In the genomic region with DNA sequence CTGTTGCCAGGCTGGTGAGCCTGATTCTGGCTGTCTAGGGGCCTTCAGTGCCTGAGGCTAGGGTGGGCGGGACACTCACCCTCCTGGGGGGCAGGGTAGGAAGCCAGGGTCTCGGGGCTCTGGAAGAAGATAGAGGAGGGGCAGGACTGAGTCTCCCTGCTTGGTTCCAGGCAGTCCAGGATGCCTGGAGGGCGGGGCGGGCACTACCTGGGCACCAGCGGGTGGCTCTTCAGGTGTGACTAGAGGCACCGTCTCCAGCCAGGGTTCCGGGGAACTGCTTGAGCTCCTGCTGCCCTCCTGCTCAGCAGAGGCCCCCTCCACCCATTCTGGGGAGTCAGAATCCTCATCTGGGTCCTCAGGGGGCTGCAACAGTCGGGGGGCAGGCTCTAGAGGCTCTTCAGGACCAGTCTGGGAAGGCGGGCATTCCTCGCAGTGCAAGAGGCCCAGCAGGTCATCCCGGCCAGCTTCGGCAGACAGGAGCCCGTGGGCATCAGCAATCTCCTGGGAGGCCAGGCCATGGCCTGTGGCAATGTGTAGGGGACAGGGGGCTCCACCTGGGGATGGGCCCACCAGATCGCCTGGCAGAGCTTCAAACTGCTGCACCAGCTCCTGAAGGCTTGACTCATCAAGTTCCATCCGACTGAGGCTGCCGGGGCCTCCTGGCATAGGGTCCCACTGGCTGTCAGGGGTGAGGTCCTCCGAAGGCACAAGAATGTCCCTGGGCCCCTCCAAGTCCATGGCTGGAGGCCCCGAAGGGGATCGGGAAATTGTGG, we compare ENCODE assay signal across 18 cellular contexts. TPM values are rescaled to one million over a fixed set of nuclear protein-coding genes. Genes with fewer than 3 reads are reported as not detected.
A peak's percentile ranks its signal among the peaks of the same experiment; 100 is the strongest.
DNase-seq lines count a peak whose midpoint lies in the region; ATAC-seq and TF ChIP-seq lines count a peak whose summit lies in the region.
"Had no signal": no experiment of that assay in that cellular context is flagged by ENCODE, and none has a peak within 500 bp of the region (broad histone marks: within the 10 kb centered on the region; RNA-seq: fewer than 3 reads in every experiment).

No MANE protein-coding gene starts in this region.

- no peaks in the 10 kb centered on the region for H3K4me1 ChIP-seq in foreskin keratinocyte

- no peak for DNase-seq in activated T-cell treated with anti-CD3 and anti-CD28 coated beads, Interleukin-2, amount 50 U/mL, for 24 hours
- DNase-seq in activated T-cell treated with anti-CD3 and anti-CD28 coated beads for 4 hours (no peak), osteocyte (ENCODE audit: extremely low spot score, unreplicated experiment) (no peak), foreskin keratinocyte (no peak), DMS153 (lab: John Stamatoyannopoulos, UW) (no peak), NCI-H128 (lab: John Stamatoyannopoulos, UW; ENCODE audit: unreplicated experiment) (no peak)
- DNase-seq: activated effector memory CD4-positive, alpha-beta T cell treated with anti-CD3 and anti-CD28 coated beads, Interleukin-2, amount 50 U/mL, for 16 hours; caudate nucleus; DMS 273 treated with DMSO at 0.1 percent for 48 hours; foreskin melanocyte; KG1; lower lobe of right lung; NCI-H146; NCI-H446; occipital lobe; PC-9 had no signal

- ATAC-seq in foreskin keratinocyte = no peak
- ATAC-seq: lower lobe of right lung had no signal

- H3K27ac Mint-ChIP-seq in activated T-cell treated with anti-CD3 and anti-CD28 coated beads, Interleukin-2, amount 50 U/mL, for 24 hours = peak overlapping the region; percentile 96
- peak overlapping the region; percentile 63 to 100 (median 98) for H3K27ac Mint-ChIP-seq in IgD-negative memory B cell
- no peak overlapping the region for H3K27ac Mint-ChIP-seq in brain
- H3K27ac Mint-ChIP-seq in osteocyte (ENCODE audit: unreplicated experiment) = no peak overlapping the region

- H3K27me3 ChIP-seq in foreskin keratinocyte = no peaks in the 10 kb centered on the region

- H3K27me3 Mint-ChIP-seq in activated T-cell treated with anti-CD3 and anti-CD28 coated beads, Interleukin-2, amount 50 U/mL, for 24 hours = peaks cover 2% of the 10 kb centered on the region
- H3K27me3 Mint-ChIP-seq in IgD-negative memory B cell (peaks cover 2% of the 10 kb centered on the region), brain (peaks cover 6% of the 10 kb centered on the region), osteocyte (ENCODE audit: unreplicated experiment) (no peaks in the 10 kb centered on the region)

- H3K4me3 Mint-ChIP-seq in activated T-cell treated with anti-CD3 and anti-CD28 coated beads, Interleukin-2, amount 50 U/mL, for 24 hours = peak overlapping the region; percentile 98
- H3K4me3 Mint-ChIP-seq in IgD-negative memory B cell (peak overlapping the region; percentile 38 to 99 (median 98)), brain (peak overlapping the region in 4 of 5 experiments; percentile 95 to 99 (median 98)), osteocyte (ENCODE audit: unreplicated experiment) (peak overlapping the region; percentile 96)

- H3K9me3 Mint-ChIP-seq in activated T-cell treated with anti-CD3 and anti-CD28 coated beads, Interleukin-2, amount 50 U/mL, for 24 hours = no peaks in the 10 kb centered on the region
- H3K9me3 Mint-ChIP-seq in IgD-negative memory B cell = no peaks in the 10 kb centered on the region
- H3K9me3 Mint-ChIP-seq in brain = peaks cover 0 to 6% (median 0%) of the 10 kb centered on the region in 5 experiments
- H3K9me3 Mint-ChIP-seq in osteocyte (ENCODE audit: unreplicated experiment) = no peaks in the 10 kb centered on the region

- no peak overlapping the region for H3K27ac ChIP-seq in foreskin keratinocyte
- H3K27ac ChIP-seq: lower lobe of right lung, PC-9 had no signal

- H3K36me3 Mint-ChIP-seq in activated T-cell treated with anti-CD3 and anti-CD28 coated beads, Interleukin-2, amount 50 U/mL, for 24 hours (ENCODE audit: low read depth) = peaks cover 60% of the 10 kb centered on the region
- H3K36me3 Mint-ChIP-seq in IgD-negative memory B cell (peaks cover 3% of the 10 kb centered on the region), brain (peaks cover 28% of the 10 kb centered on the region), osteocyte (ENCODE audit: unreplicated experiment) (peaks cover 6% of the 10 kb centered on the region)

- TF ChIP-seq CTCF in brain (conservative IDR thresholded peaks at IDR 0.05) (no peak), osteocyte (IDR thresholded peaks at IDR 0.05) (no peak), foreskin keratinocyte (conservative IDR thresholded peaks at IDR 0.05) (no peak)

- peaks cover 55% of the 10 kb centered on the region for H3K4me1 Mint-ChIP-seq in activated T-cell treated with anti-CD3 and anti-CD28 coated beads, Interleukin-2, amount 50 U/mL, for 24 hours (ENCODE audit: low read depth)
- H3K4me1 Mint-ChIP-seq in IgD-negative memory B cell (peaks cover 23 to 30% (median 27%) of the 10 kb centered on the region in 3 donors), brain (peaks cover 41% of the 10 kb centered on the region), osteocyte (ENCODE audit: unreplicated experiment) (peaks cover 25% of the 10 kb centered on the region)

RNA-seq across cellular contexts. Expression of gene APBA3, which starts 1.8 kb away (rescaled TPM):
- 36.9 TPM for polyA plus RNA-seq in IgD-negative memory B cell
- 36.8 TPM for polyA plus RNA-seq in brain (ENCODE audit: insufficient read depth, low read depth, low replicate concordance)
- 21.6 and 24.7 TPM in 2 replicates for total RNA-seq in osteocyte
- 14.0 and 16.5 TPM in 2 replicates for total RNA-seq in foreskin keratinocyte
- 16.2 and 16.6 TPM in 2 replicates for polyA plus RNA-seq in foreskin keratinocyte

RNA-seq across cellular contexts. Expression of gene MRPL54, which starts 2.8 kb away (rescaled TPM):
- 138 TPM for polyA plus RNA-seq in IgD-negative memory B cell
- polyA plus RNA-seq in brain (ENCODE audit: insufficient read depth, low read depth, low replicate concordance) = 177 TPM
- total RNA-seq in osteocyte = 43.8 and 53.2 TPM in 2 replicates
- total RNA-seq in foreskin keratinocyte = 60.8 and 65.2 TPM in 2 replicates
- 94.0 and 100 TPM in 2 replicates for polyA plus RNA-seq in foreskin keratinocyte

RNA-seq across cellular contexts. Expression of gene RAX2, which starts 12.4 kb away (rescaled TPM):
- polyA plus RNA-seq in IgD-negative memory B cell (not detected), brain (ENCODE audit: insufficient read depth, low read depth, low replicate concordance) (not detected), foreskin keratinocyte (not detected in 2 replicates)
- total RNA-seq in osteocyte (not detected in 2 replicates), foreskin keratinocyte (not detected in 2 replicates)
- total RNA-seq: lower lobe of right lung, occipital lobe, PC-9 had no signal

RNA-seq across cellular contexts. Expression of gene MATK, which starts 26.5 kb away (rescaled TPM):
- polyA plus RNA-seq in IgD-negative memory B cell (5.9 TPM), brain (ENCODE audit: insufficient read depth, low read depth, low replicate concordance) (18.6 TPM), foreskin keratinocyte (not detected in 2 replicates)
- total RNA-seq in osteocyte (not detected in 2 replicates), foreskin keratinocyte (not detected in 2 replicates)
- total RNA-seq: PC-9 had no signal

RNA-seq across cellular contexts. Expression of gene TJP3, which starts 51.5 kb away (rescaled TPM):
- 4.9 TPM for polyA plus RNA-seq in IgD-negative memory B cell
- 3.8 TPM for polyA plus RNA-seq in brain (ENCODE audit: insufficient read depth, low read depth, low replicate concordance)
- not detected in 2 replicates for total RNA-seq in osteocyte
- not detected in 2 replicates for total RNA-seq in foreskin keratinocyte
- not detected in 2 replicates for polyA plus RNA-seq in foreskin keratinocyte
- total RNA-seq: occipital lobe had no signal

Comparison
In these comparisons a context has a peak if more than half of its experiments do, and no peak if none do; other contexts are left out.
1. H3K27ac Mint-ChIP-seq: peak in activated T-cell treated with anti-CD3 and anti-CD28 coated beads, Interleukin-2, amount 50 U/mL, for 24 hours (single experiment) and IgD-negative memory B cell (3 of 3); none in brain (0 of 5) and osteocyte (single experiment).
2. Peak in every context shown above with its lines, with median percentiles within 50 percentile points of each other: H3K4me3 Mint-ChIP-seq.